8 cellular contexts compared by ENCODE assay signal in the genomic region with DNA sequence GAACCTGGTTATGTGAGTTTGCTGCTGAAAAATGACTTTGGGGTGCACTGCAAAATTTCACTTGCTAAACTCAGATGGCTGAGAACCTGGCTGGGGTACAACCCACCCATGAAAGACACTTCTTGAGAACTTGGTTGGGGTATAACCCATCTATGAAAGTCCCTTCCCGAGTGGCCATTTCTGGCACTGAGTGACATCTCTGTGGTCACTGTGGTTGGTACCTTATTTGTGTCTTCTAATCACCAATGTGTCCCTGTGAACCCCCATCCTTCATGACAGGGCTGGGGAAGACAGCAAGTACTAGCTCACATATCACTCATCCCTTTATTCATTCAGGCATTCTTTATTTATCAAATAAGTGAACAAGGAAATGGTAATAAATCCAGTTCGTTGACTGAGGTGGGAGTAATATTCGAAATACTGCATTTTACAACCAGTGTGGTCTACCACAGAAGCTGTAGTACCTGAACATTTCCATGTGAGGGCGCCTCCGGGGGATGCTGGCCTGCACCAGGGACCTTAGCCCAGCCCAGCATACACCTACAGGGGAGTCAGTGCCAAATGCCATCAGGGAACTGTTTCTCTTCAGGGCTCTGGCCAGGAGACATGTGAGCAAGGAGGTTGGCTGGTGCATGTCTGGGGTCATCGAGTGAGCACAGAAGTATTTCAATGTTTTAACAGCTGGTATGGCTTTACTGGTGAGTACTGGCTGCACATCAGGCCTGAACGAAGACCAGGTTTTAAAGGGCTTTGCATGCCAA.
DNase-seq lines count a peak whose midpoint lies in the region; ATAC-seq, FAIRE-seq and TF ChIP-seq lines count a peak whose summit lies in the region.

No MANE protein-coding gene starts in this region.

- no peaks in the 10 kb centered on the region for H3K27me3 ChIP-seq in right lobe of liver

- no peak for FAIRE-seq in H54 (lab: Jason Lieb, UNC)

- DNase-seq in DMS53 treated with DMSO at 0.1 percent for 48 hours (lab: John Stamatoyannopoulos, UW; ENCODE audit: unreplicated experiment) (peak; percentile 27), H54 (ENCODE audit: insufficient read length, low spot score) (peak; percentile 35), right lobe of liver (no peak), DMS79 (lab: John Stamatoyannopoulos, UW) (no peak)
- DNase-seq in activated CD4-positive, alpha-beta T cell treated with anti-CD3 and anti-CD28 coated beads, Interleukin-2, amount 10 ng/mL, durations not matched to agents 7 days and 5 days, result peak; percentile 8
- no peak for DNase-seq in activated effector memory CD4-positive, alpha-beta T cell treated with anti-CD3 and anti-CD28 coated beads, Interleukin-2, amount 50 U/mL, for 16 hours

- no peaks in the 10 kb centered on the region for H3K36me3 Mint-ChIP-seq in activated CD4-positive, alpha-beta T cell treated with anti-CD3 and anti-CD28 coated beads, Interleukin-2, amount 10 ng/mL, durations not matched to agents 7 days and 5 days (ENCODE audit: low read depth)

- H3K9me3 ChIP-seq in right lobe of liver, result no peaks in the 10 kb centered on the region

- no peak overlapping the region for H3K27ac ChIP-seq in right lobe of liver

- TF ChIP-seq CTCF in right lobe of liver (IDR thresholded peaks at IDR 0.05), result peak in 3 of 4 donors; percentile 13 to 26 (median 25)

- no peak overlapping the region for H3K4me3 ChIP-seq in right lobe of liver

- POLR2A ChIA-PET in activated CD4-positive, alpha-beta T cell treated with anti-CD3 and anti-CD28 coated beads, Interleukin-2, amount 10 ng/mL, durations not matched to agents 7 days and 5 days (lab: Charles Lee), result no interaction called here

- no peaks in the 10 kb centered on the region for H3K4me1 Mint-ChIP-seq in activated CD4-positive, alpha-beta T cell treated with anti-CD3 and anti-CD28 coated beads, Interleukin-2, amount 10 ng/mL, durations not matched to agents 7 days and 5 days

- 53% methylated on average over 4 of the region's 7 CpGs for WGBS in right lobe of liver (ENCODE audit: insufficient coverage, low coverage, low lambda C conversion rate, missing lambda C conversion rate)

- H3K4me3 Mint-ChIP-seq in activated CD4-positive, alpha-beta T cell treated with anti-CD3 and anti-CD28 coated beads, Interleukin-2, amount 10 ng/mL, durations not matched to agents 7 days and 5 days, result no peak overlapping the region

- no peaks in the 10 kb centered on the region for H3K9me3 Mint-ChIP-seq in activated CD4-positive, alpha-beta T cell treated with anti-CD3 and anti-CD28 coated beads, Interleukin-2, amount 10 ng/mL, durations not matched to agents 7 days and 5 days

- H3K36me3 ChIP-seq in right lobe of liver, result no peaks in the 10 kb centered on the region

- no peak overlapping the region for H3K27ac Mint-ChIP-seq in activated CD4-positive, alpha-beta T cell treated with anti-CD3 and anti-CD28 coated beads, Interleukin-2, amount 10 ng/mL, durations not matched to agents 7 days and 5 days

- no peak for TF ChIP-seq POLR2A in H54 (IDR thresholded peaks at IDR 0.05; ENCODE audit: low read depth, low read length)
- no peak for TF ChIP-seq POLR2A in right lobe of liver (IDR thresholded peaks at IDR 0.05)

- CTCF ChIA-PET in activated CD4-positive, alpha-beta T cell treated with anti-CD3 and anti-CD28 coated beads, Interleukin-2, amount 10 ng/mL, durations not matched to agents 7 days and 5 days (lab: Charles Lee), result no interaction called here

- ATAC-seq in right lobe of liver, result peak in 1 of 4 donors; percentile 38
- ATAC-seq in HG03439 (IDR thresholded peaks at IDR 0.05; ENCODE audit: unreplicated experiment), result no peak
- no peak for ATAC-seq in HG03280 (IDR thresholded peaks at IDR 0.05; ENCODE audit: unreplicated experiment)

- H3K27me3 Mint-ChIP-seq in activated CD4-positive, alpha-beta T cell treated with anti-CD3 and anti-CD28 coated beads, Interleukin-2, amount 10 ng/mL, durations not matched to agents 7 days and 5 days, result no peaks in the 10 kb centered on the region

- intact Hi-C loops in right lobe of liver (cut with DNase I), result no loop called here

- H3K4me1 ChIP-seq in right lobe of liver, result no peaks in the 10 kb centered on the region

Comparison
In these comparisons a context has a peak if more than half of its experiments do, and no peak if none do; other contexts are left out.
1. DNase-seq: peak in DMS53 treated with DMSO at 0.1 percent for 48 hours (single experiment), H54 (single experiment) and activated CD4-positive, alpha-beta T cell treated with anti-CD3 and anti-CD28 coated beads, Interleukin-2, amount 10 ng/mL, durations not matched to agents 7 days and 5 days (single experiment); none in right lobe of liver (0 of 3), activated effector memory CD4-positive, alpha-beta T cell treated with anti-CD3 and anti-CD28 coated beads, Interleukin-2, amount 50 U/mL, for 16 hours (single experiment) and DMS79 (single experiment).